Comparison of ENCODE assay signal across 28 cellular contexts in genomic region chr18:48665654-48666053, GRCh38.
"Had no signal": no experiment of that assay in that cellular context is flagged by ENCODE, and none has a peak within 500 bp of the region (broad histone marks: within the 10 kb centered on the region; RNA-seq: fewer than 3 reads in every experiment).

No MANE protein-coding gene starts in this region.

- H3K27me3 Mint-ChIP-seq: naive B cell had no signal

- H3K27ac ChIP-seq: colonic mucosa, dorsolateral prefrontal cortex, epithelial cell of prostate, esophagus squamous epithelium, gastrocnemius medialis, heart right ventricle, left lung, lower lobe of right lung had no signal

- ATAC-seq: esophagus mucosa; heart right ventricle; left cardiac atrium; left lung; lower lobe of right lung; mucosa of descending colon; naive thymus-derived CD8-positive, alpha-beta T cell had no signal

- H3K4me3 ChIP-seq: colonic mucosa, dorsolateral prefrontal cortex, esophagus squamous epithelium, gastrocnemius medialis, heart right ventricle, left lung, lower lobe of right lung, mucosa of descending colon had no signal

- DNase-seq: colonic mucosa; dermis blood vessel endothelial cell; effector CD4-positive, alpha-beta T cell; effector memory CD4-positive, alpha-beta T cell; endodermal cell; erythroblast; esophagus squamous epithelium; foreskin fibroblast; foreskin melanocyte; gastrocnemius medialis; glutamatergic neuron; heart right ventricle; hippocampal formation; left cardiac atrium; left lung; left ventricle myocardium superior; lower lobe of right lung; mesenchymal stem cell; mucosa of descending colon; naive B cell; naive thymus-derived CD8-positive, alpha-beta T cell had no signal

- FAIRE-seq: endometrium, islet of Langerhans, keratinocyte had no signal

- H3K27me3 ChIP-seq: colonic mucosa, dorsolateral prefrontal cortex, esophagus squamous epithelium, gastrocnemius medialis, heart right ventricle, left lung had no signal

- H3K27ac Mint-ChIP-seq: endodermal cell; mesothelial cell of epicardium; naive B cell; naive thymus-derived CD8-positive, alpha-beta T cell had no signal

- H3K9me3 ChIP-seq: colonic mucosa, esophagus squamous epithelium, gastrocnemius medialis, left lung, lower lobe of right lung, mucosa of descending colon had no signal

- H3K4me3 Mint-ChIP-seq: endodermal cell; mesothelial cell of epicardium; naive B cell; naive thymus-derived CD8-positive, alpha-beta T cell had no signal

- H3K36me3 ChIP-seq: colonic mucosa had no signal

- H3K4me1 ChIP-seq: colonic mucosa had no signal
